ENCODE assay signal across 32 cellular contexts in genomic region chr4:78788005-78788889, GRCh38. TPM values are rescaled to one million over a fixed set of nuclear protein-coding genes. Genes with fewer than 3 reads are reported as not detected.
DNase-seq lines count a peak whose midpoint lies in the region; ATAC-seq, FAIRE-seq and TF ChIP-seq lines count a peak whose summit lies in the region.
"Had no signal": no experiment of that assay in that cellular context is flagged by ENCODE, and none has a peak within 500 bp of the region (broad histone marks: within the 10 kb centered on the region; RNA-seq: fewer than 3 reads in every experiment).

No MANE protein-coding gene starts in this region.

- H3K27ac ChIP-seq in A673 (ENCODE audit: low read depth, low read length, poor library complexity, severe bottlenecking): no peak overlapping the region
- H3K27ac ChIP-seq: BLaER1, epithelial cell of prostate, KMS-11, SJCRH30 had no signal

- POLR2A ChIA-PET in A673 (lab: Charles Lee; ENCODE audit: low non-redundant PET): no interaction called here

- intact Hi-C loops in A673 (cut with micrococcal nuclease; ENCODE audit: unreplicated experiment): no loop called here

- in situ Hi-C loops in Caki2 (cut with HindIII; ENCODE audit: low pct_unique_long_range_greater_than_20kb, low sequenced_read_pairs): no loop called here

- FAIRE-seq in RCC 7860 (lab: Jason Lieb, UNC): peak; percentile 90
- FAIRE-seq: bronchial epithelial cell, colon, G401.6, H1, HTR-8/SVneo had no signal

- H3K27ac Mint-ChIP-seq in naive B cell: peak overlapping the region in 5 of 6 donors; percentile 2 to 86 (median 46)
- H3K27ac Mint-ChIP-seq: activated CD4-positive, alpha-beta T cell treated with anti-CD3 and anti-CD28 coated beads, Interleukin-2, amount 10 ng/mL, durations not matched to agents 7 days and 5 days; activated naive CD8-positive, alpha-beta T cell; activated T-cell treated with anti-CD3 and anti-CD28 coated beads, Interleukin-2, amount 50 U/mL, for 24 hours; stimulated activated effector memory CD8-positive, alpha-beta T cell treated with anti-CD3 and anti-CD28 coated beads, Interleukin-12 subunit alpha, Interleukin-12 subunit beta, amount 100 ng/mL, for 72 hours had no signal

- no peaks in the 10 kb centered on the region for H3K27me3 Mint-ChIP-seq in naive B cell
- H3K27me3 Mint-ChIP-seq: activated CD4-positive, alpha-beta T cell treated with anti-CD3 and anti-CD28 coated beads, Interleukin-2, amount 10 ng/mL, durations not matched to agents 7 days and 5 days; activated naive CD8-positive, alpha-beta T cell; activated T-cell treated with anti-CD3 and anti-CD28 coated beads, Interleukin-2, amount 50 U/mL, for 24 hours; naive thymus-derived CD4-positive, alpha-beta T cell had no signal

- H3K4me3 Mint-ChIP-seq in naive B cell: peak overlapping the region in 3 of 8 donors; percentile 9 to 72 (median 27)
- H3K4me3 Mint-ChIP-seq: activated CD4-positive, alpha-beta T cell treated with anti-CD3 and anti-CD28 coated beads, Interleukin-2, amount 10 ng/mL, durations not matched to agents 7 days and 5 days; activated naive CD8-positive, alpha-beta T cell; activated T-cell treated with anti-CD3 and anti-CD28 coated beads, Interleukin-2, amount 50 U/mL, for 24 hours; naive thymus-derived CD4-positive, alpha-beta T cell; stimulated activated effector memory CD8-positive, alpha-beta T cell treated with anti-CD3 and anti-CD28 coated beads, Interleukin-12 subunit alpha, Interleukin-12 subunit beta, amount 100 ng/mL, for 72 hours had no signal

- DNase-seq in Caki2 (ENCODE audit: low read depth) (peak; percentile 71), RCC 7860 (ENCODE audit: low spot score) (peak; percentile 51), fibroblast of mammary gland (ENCODE audit: low read depth) (peak; percentile 49), naive B cell (no peak), DMS79 treated with DMSO at 0.1 percent for 48 hours (lab: John Stamatoyannopoulos, UW) (no peak), GM20000 (ENCODE audit: low spot score) (no peak), A673 (ENCODE audit: low spot score) (no peak)
- DNase-seq: activated CD4-positive, alpha-beta T cell treated with anti-CD3 and anti-CD28 coated beads, Interleukin-2, amount 10 ng/mL, durations not matched to agents 7 days and 5 days; activated effector memory CD4-positive, alpha-beta T cell treated with anti-CD3 and anti-CD28 coated beads, Interleukin-2, amount 50 U/mL, for 16 hours; activated T-cell treated with anti-CD3 and anti-CD28 coated beads, Interleukin-2, amount 50 U/mL, for 24 hours; DMS53; left ventricle myocardium superior; midbrain; MV-4-11; naive thymus-derived CD4-positive, alpha-beta T cell; NCI-H1436 treated with DMSO at 0.1 percent for 48 hours; NCI-H345; NCI-H748 treated with DMSO at 0.1 percent for 48 hours; occipital lobe; SJCRH30 had no signal

- no peak for ATAC-seq in naive B cell (ENCODE audit: low read depth in 2 of 2)
- ATAC-seq in GM19324 (IDR thresholded peaks at IDR 0.05; ENCODE audit: low FRiP score, unreplicated experiment): no peak
- ATAC-seq: left ventricle myocardium superior; naive thymus-derived CD4-positive, alpha-beta T cell; stimulated activated effector memory CD8-positive, alpha-beta T cell treated with anti-CD3 and anti-CD28 coated beads, Interleukin-12 subunit alpha, Interleukin-12 subunit beta, amount 100 ng/mL, for 72 hours had no signal

- no peaks in the 10 kb centered on the region for H3K27me3 ChIP-seq in A673 (replicated peaks; ENCODE audit: insufficient read depth, low read depth, low read length, poor library complexity)
- H3K27me3 ChIP-seq: BLaER1, SJCRH30, tibial nerve had no signal

- H3K36me3 ChIP-seq in A673 (ENCODE audit: insufficient read depth, low read length, poor library complexity, severe bottlenecking): no peaks in the 10 kb centered on the region
- H3K36me3 ChIP-seq: SJCRH30, tibial nerve had no signal

- BruUV-seq in A673 (replicated peaks; lab: Mats Ljungman, UMichigan): no TSS peak

- H3K9me3 Mint-ChIP-seq in naive B cell: no peaks in the 10 kb centered on the region
- H3K9me3 Mint-ChIP-seq: activated CD4-positive, alpha-beta T cell treated with anti-CD3 and anti-CD28 coated beads, Interleukin-2, amount 10 ng/mL, durations not matched to agents 7 days and 5 days; activated T-cell treated with anti-CD3 and anti-CD28 coated beads, Interleukin-2, amount 50 U/mL, for 24 hours; naive thymus-derived CD4-positive, alpha-beta T cell; stimulated activated effector memory CD8-positive, alpha-beta T cell treated with anti-CD3 and anti-CD28 coated beads, Interleukin-12 subunit alpha, Interleukin-12 subunit beta, amount 100 ng/mL, for 72 hours had no signal

- H3K36me3 Mint-ChIP-seq in naive B cell: peaks cover 5 to 18% of the 10 kb centered on the region in 2 donors
- H3K36me3 Mint-ChIP-seq: stimulated activated effector memory CD8-positive, alpha-beta T cell treated with anti-CD3 and anti-CD28 coated beads, Interleukin-12 subunit alpha, Interleukin-12 subunit beta, amount 100 ng/mL, for 72 hours had no signal

- CTCF ChIA-PET in A673 (lab: Charles Lee): no interaction called here

- peaks cover 51 to 78% (median 65%) of the 10 kb centered on the region in 3 donors for H3K4me1 Mint-ChIP-seq in naive B cell

- TF ChIP-seq CTCF in fibroblast of mammary gland (conservative IDR thresholded peaks at IDR 0.05; ENCODE audit: control insufficient read depth, insufficient read depth, low read depth, low read length) (no peak), GM20000 (IDR thresholded peaks at IDR 0.05; ENCODE audit: extremely low read depth, missing control alignments) (no peak), A673 (conservative IDR thresholded peaks at IDR 0.05; ENCODE audit: low read depth, low read length) (no peak)

- H3K4me3 ChIP-seq in fibroblast of mammary gland (ENCODE audit: control insufficient read depth, low read depth, low read length): no peak overlapping the region
- no peak overlapping the region for H3K4me3 ChIP-seq in A673 (ENCODE audit: low read depth, low read length, poor library complexity, severe bottlenecking)
- H3K4me3 ChIP-seq: BLaER1, SJCRH30, tibial nerve had no signal

- H3K4me1 ChIP-seq in A673 (ENCODE audit: insufficient read depth, low read length, poor library complexity, severe bottlenecking): no peaks in the 10 kb centered on the region

- no peaks in the 10 kb centered on the region for H3K9me3 ChIP-seq in A673 (ENCODE audit: low read depth, low read length, poor library complexity, severe bottlenecking)
- H3K9me3 ChIP-seq: SJCRH30, tibial nerve had no signal

RNA-seq across cellular contexts. Expression of gene BMP2K, which starts 12.1 kb away (rescaled TPM):
- 28.4 and 53.5 TPM in 2 replicates for total RNA-seq in Caki2 (2014; rRNA removed; shearing (Covaris generic); ENCODE audit: low replicate concordance)
- 10 to 100 TPM in 5 of 6 donors, 1 to 10 TPM in 1; 7.1 to 35.4 (median 28.9) TPM for polyA plus RNA-seq in naive B cell (ENCODE audit: low read depth in 6 of 6)
- 13.2 and 14.3 TPM in 2 replicates for total RNA-seq in A673 (2021)

Comparison
In these comparisons a context has a peak if more than half of its experiments do, and no peak if none do; other contexts are left out.
1. DNase-seq: peak in Caki2 (single experiment), RCC 7860 (single experiment) and fibroblast of mammary gland (single experiment); none in naive B cell (single experiment), DMS79 treated with DMSO at 0.1 percent for 48 hours (single experiment), GM20000 (single experiment) and A673 (single experiment).